ENCODE assay signal across 8 cellular contexts in genomic region chr11:128733440-128734115, GRCh38. TPM values are rescaled to one million over a fixed set of nuclear protein-coding genes. Genes with fewer than 3 reads are reported as not detected.
DNase-seq lines count a peak whose midpoint lies in the region; ATAC-seq and TF ChIP-seq lines count a peak whose summit lies in the region.

No MANE protein-coding gene starts in this region.

- no peak overlapping the region for H3K4me3 ChIP-seq in endodermal cell (ENCODE audit: low read length)
- H3K4me3 ChIP-seq in suprapubic skin: no peak overlapping the region

- no peaks in the 10 kb centered on the region for H3K27me3 Mint-ChIP-seq in CD4-positive, alpha-beta T cell
- peaks cover 34% of the 10 kb centered on the region for H3K27me3 Mint-ChIP-seq in endodermal cell (ENCODE audit: insufficient read depth)
- peaks cover 11% of the 10 kb centered on the region for H3K27me3 Mint-ChIP-seq in type B pancreatic cell

- no peaks in the 10 kb centered on the region for H3K9me3 Mint-ChIP-seq in CD4-positive, alpha-beta T cell
- H3K9me3 Mint-ChIP-seq in endodermal cell: no peaks in the 10 kb centered on the region
- no peaks in the 10 kb centered on the region for H3K9me3 Mint-ChIP-seq in type B pancreatic cell

- no peak overlapping the region for H3K9ac ChIP-seq in endodermal cell (ENCODE audit: extremely low read depth, low read length, poor library complexity, severe bottlenecking)

- no peak for TF ChIP-seq POLR2A in suprapubic skin (IDR thresholded peaks at IDR 0.05)

- POLR2A ChIA-PET in CD4-positive, alpha-beta T cell (lab: Charles Lee): interaction anchor here (0.8 to 8.1 kb wide), 10 partner anchors 6 to 97 kb away, joined by 3 to 74 read pairs (median 6); partner anchors contain the start of gene FLI1

- H3K27ac Mint-ChIP-seq in CD4-positive, alpha-beta T cell: peak overlapping the region; percentile 90
- H3K27ac Mint-ChIP-seq in endodermal cell: peak overlapping the region; percentile 92
- H3K27ac Mint-ChIP-seq in type B pancreatic cell: peak overlapping the region; percentile 22

- CTCF ChIA-PET in CD4-positive, alpha-beta T cell (lab: Charles Lee): interaction anchor here (1.0 to 1.4 kb wide), 4 partner anchors 10 to 24 kb away, joined by 3 to 4 read pairs (median 3); no protein-coding TSS in a partner anchor

- no peak for TF ChIP-seq EP300 in suprapubic skin (IDR thresholded peaks at IDR 0.05)

- peaks cover 98% of the 10 kb centered on the region for H3K4me1 Mint-ChIP-seq in CD4-positive, alpha-beta T cell (ENCODE audit: low read depth)
- H3K4me1 Mint-ChIP-seq in endodermal cell (peaks cover 33% of the 10 kb centered on the region), type B pancreatic cell (ENCODE audit: unreplicated experiment) (peaks cover 53% of the 10 kb centered on the region)

- no peak overlapping the region for H3K27ac ChIP-seq in CD4-positive, alpha-beta T cell (ENCODE audit: low read depth, low read length)
- H3K27ac ChIP-seq in endodermal cell (ENCODE audit: low read depth, low read length) (peak overlapping the region; percentile 27), suprapubic skin (no peak overlapping the region)

- no peaks in the 10 kb centered on the region for H3K9me3 ChIP-seq in CD4-positive, alpha-beta T cell (ENCODE audit: control insufficient read depth, low read length)
- H3K9me3 ChIP-seq in endodermal cell (ENCODE audit: control insufficient read depth, low read length): no peaks in the 10 kb centered on the region
- no peaks in the 10 kb centered on the region for H3K9me3 ChIP-seq in suprapubic skin

- intact Hi-C loops in CD4-positive, alpha-beta T cell (cut with DNase I, micrococcal nuclease): no loop called here

- no peaks in the 10 kb centered on the region for H3K27me3 ChIP-seq in CD4-positive, alpha-beta T cell (ENCODE audit: control insufficient read depth, insufficient read depth, low read length)
- H3K27me3 ChIP-seq in endodermal cell (ENCODE audit: control insufficient read depth, insufficient read depth, low read length, poor library complexity, severe bottlenecking): peaks cover 21% of the 10 kb centered on the region
- peaks cover 7% of the 10 kb centered on the region for H3K27me3 ChIP-seq in suprapubic skin

- 29 to 33% methylated on average over 2 to 9 of the region's 9 CpGs for WGBS in endodermal cell (ENCODE audit: insufficient coverage in 1 of 2, insufficient read length in 1 of 2), 2 experiments
- 66% methylated on average over 9 of the region's 9 CpGs for WGBS in suprapubic skin

- H3K4me1 ChIP-seq in endodermal cell (ENCODE audit: control insufficient read depth, insufficient read depth, low read length): peaks cover 6% of the 10 kb centered on the region
- peaks cover 29% of the 10 kb centered on the region for H3K4me1 ChIP-seq in suprapubic skin

- TF ChIP-seq CTCF in CD4-positive, alpha-beta T cell (IDR thresholded peaks at IDR 0.05): no peak
- TF ChIP-seq CTCF in endodermal cell (conservative IDR thresholded peaks at IDR 0.05) (no peak), type B pancreatic cell (conservative IDR thresholded peaks at IDR 0.05) (no peak), suprapubic skin (IDR thresholded peaks at IDR 0.05) (no peak)

- peaks cover 5% of the 10 kb centered on the region for H3K36me3 Mint-ChIP-seq in CD4-positive, alpha-beta T cell (ENCODE audit: low read depth)
- H3K36me3 Mint-ChIP-seq in endodermal cell (ENCODE audit: low read depth): no peaks in the 10 kb centered on the region
- H3K36me3 Mint-ChIP-seq in type B pancreatic cell: peaks cover 6% of the 10 kb centered on the region

- ATAC-seq in CD4-positive, alpha-beta T cell (ENCODE audit: poor library complexity): peak; percentile 52
- ATAC-seq in GM21390 (IDR thresholded peaks at IDR 0.05; ENCODE audit: unreplicated experiment): peak; percentile 31

- H3K36me3 ChIP-seq in endodermal cell (ENCODE audit: control insufficient read depth, insufficient read depth, low read length) (no peaks in the 10 kb centered on the region), suprapubic skin (no peaks in the 10 kb centered on the region)

- peak overlapping the region; percentile 76 for H3K4me3 Mint-ChIP-seq in CD4-positive, alpha-beta T cell
- H3K4me3 Mint-ChIP-seq in endodermal cell (no peak overlapping the region), type B pancreatic cell (peak overlapping the region; percentile 67)

- peak in 4 of 10 experiments; percentile 22 to 45 (median 32) for DNase-seq in CD4-positive, alpha-beta T cell
- DNase-seq in NCI-H146 (lab: John Stamatoyannopoulos, UW): peak; percentile 82
- peak; percentile 88 for DNase-seq in endodermal cell
- no peak for DNase-seq in type B pancreatic cell (ENCODE audit: extremely low spot score, unreplicated experiment)
- no peak for DNase-seq in NOMO-1 treated with dmso at 0.1 percent for 144 hours (lab: John Stamatoyannopoulos, UW; ENCODE audit: unreplicated experiment)
- no peak for DNase-seq in suprapubic skin (ENCODE audit: low spot score in 2 of 2)
- no peak for DNase-seq in cerebellar nuclear complex (lab: John Stamatoyannopoulos, UW)

RNA-seq across cellular contexts. Expression of gene FLI1, which starts 39.7 kb away (rescaled TPM):
- total RNA-seq in CD4-positive, alpha-beta T cell: 10 to 100 TPM; 56.6 to 60.4 TPM
- under 1 TPM in 1 of 2 donors, not detected in 1; 0.20 TPM for total RNA-seq in endodermal cell
- 2.2 TPM for polyA plus RNA-seq in endodermal cell (2013, experiment 1 of 2)
- polyA plus RNA-seq in endodermal cell (2013, experiment 2 of 2): 2.0 TPM
- 2.4 and 20.2 TPM in 2 replicates for total RNA-seq in type B pancreatic cell (ENCODE audit: low replicate concordance)
- 10 to 100 TPM in 3 of 4 donors, 1 to 10 TPM in 1; 6.1 to 21.2 (median 15.2) TPM for total RNA-seq in suprapubic skin

Comparison
In these comparisons a context has a peak if more than half of its experiments do, and no peak if none do; other contexts are left out.
1. DNase-seq: peak in NCI-H146 (single experiment) and endodermal cell (single experiment); none in type B pancreatic cell (single experiment), NOMO-1 treated with dmso at 0.1 percent for 144 hours (single experiment), suprapubic skin (0 of 2) and cerebellar nuclear complex (0 of 2).
2. H3K27ac Mint-ChIP-seq: peak in every context shown above with its lines; median percentile 92 in endodermal cell; 90 in CD4-positive, alpha-beta T cell; 22 in type B pancreatic cell.